Comparison of ENCODE assay signal across 14 cellular contexts in genomic region chr11:120539681-120540369, GRCh38. TPM values are rescaled to one million over a fixed set of nuclear protein-coding genes. Genes with fewer than 3 reads are reported as not detected.
DNase-seq lines count a peak whose midpoint lies in the region; ATAC-seq and TF ChIP-seq lines count a peak whose summit lies in the region.
"Had no signal": no experiment of that assay in that cellular context is flagged by ENCODE, and none has a peak within 500 bp of the region (broad histone marks: within the 10 kb centered on the region; RNA-seq: fewer than 3 reads in every experiment).

No MANE protein-coding gene starts in this region.

- no peaks in the 10 kb centered on the region for H3K4me1 Mint-ChIP-seq in activated naive CD8-positive, alpha-beta T cell treated with anti-CD3 and anti-CD28 coated beads for 36 hours
- peaks cover 0 to 11% of the 10 kb centered on the region in 2 donors for H3K4me1 Mint-ChIP-seq in natural killer cell treated with Interleukin-12 subunit alpha and Interleukin-12 subunit beta and Interleukin-15 and Interleukin-18, amount 100 ng/mL, for 72 hours (ENCODE audit: low read depth in 2 of 2)

- no peaks in the 10 kb centered on the region for H3K36me3 Mint-ChIP-seq in activated naive CD8-positive, alpha-beta T cell treated with anti-CD3 and anti-CD28 coated beads for 36 hours
- H3K36me3 Mint-ChIP-seq in natural killer cell treated with Interleukin-12 subunit alpha and Interleukin-12 subunit beta and Interleukin-15 and Interleukin-18, amount 100 ng/mL, for 72 hours, result no peaks in the 10 kb centered on the region

- ATAC-seq in natural killer cell treated with Interleukin-12 subunit alpha and Interleukin-12 subunit beta and Interleukin-15 and Interleukin-18, amount 100 ng/mL, for 72 hours, result no peak
- ATAC-seq in HG03139 (IDR thresholded peaks at IDR 0.05; ENCODE audit: unreplicated experiment), result no peak

- no peak overlapping the region for H3K4me3 Mint-ChIP-seq in activated naive CD8-positive, alpha-beta T cell treated with anti-CD3 and anti-CD28 coated beads for 36 hours
- H3K4me3 Mint-ChIP-seq in natural killer cell treated with Interleukin-12 subunit alpha and Interleukin-12 subunit beta and Interleukin-15 and Interleukin-18, amount 100 ng/mL, for 72 hours, result no peak overlapping the region

- H3K4me3 ChIP-seq in cardiac fibroblast (replicated peaks in 1 of 2; ENCODE audit: low read depth in 2 of 2, low read length in 2 of 2), result no peak overlapping the region
- H3K4me3 ChIP-seq: SJSA1, tibial artery had no signal

- no peaks in the 10 kb centered on the region for H3K27me3 Mint-ChIP-seq in activated naive CD8-positive, alpha-beta T cell treated with anti-CD3 and anti-CD28 coated beads for 36 hours
- no peaks in the 10 kb centered on the region for H3K27me3 Mint-ChIP-seq in natural killer cell treated with Interleukin-12 subunit alpha and Interleukin-12 subunit beta and Interleukin-15 and Interleukin-18, amount 100 ng/mL, for 72 hours

- TF ChIP-seq CTCF in cardiac fibroblast (IDR thresholded peaks at IDR 0.05; ENCODE audit: low read depth, low read length), result no peak

- DNase-seq in A172 (ENCODE audit: low spot score) (peak; percentile 78), GM04503 (ENCODE audit: low read depth) (peak; percentile 39), NCI-H2171 (lab: John Stamatoyannopoulos, UW) (peak; percentile 81), cardiac fibroblast (ENCODE audit: low read depth in 2 of 2) (peak; percentile 23 to 31), retina (no peak)
- no peak for DNase-seq in activated naive CD8-positive, alpha-beta T cell treated with anti-CD3 and anti-CD28 coated beads for 36 hours
- no peak for DNase-seq in natural killer cell treated with Interleukin-12 subunit alpha and Interleukin-12 subunit beta and Interleukin-15 and Interleukin-18, amount 100 ng/mL, for 72 hours (ENCODE audit: low spot score)
- DNase-seq: activated CD4-positive, alpha-beta T cell treated with anti-CD3 and anti-CD28 coated beads for 1 hour; AML-193; brain microvascular endothelial cell; NCI-H2227 treated with DMSO at 0.1 percent for 48 hours; tibial artery had no signal

- H3K27ac Mint-ChIP-seq in activated naive CD8-positive, alpha-beta T cell treated with anti-CD3 and anti-CD28 coated beads for 36 hours, result no peak overlapping the region
- H3K27ac Mint-ChIP-seq in natural killer cell treated with Interleukin-12 subunit alpha and Interleukin-12 subunit beta and Interleukin-15 and Interleukin-18, amount 100 ng/mL, for 72 hours, result no peak overlapping the region

- peaks cover 1% of the 10 kb centered on the region for H3K9me3 Mint-ChIP-seq in activated naive CD8-positive, alpha-beta T cell treated with anti-CD3 and anti-CD28 coated beads for 36 hours
- H3K9me3 Mint-ChIP-seq in natural killer cell treated with Interleukin-12 subunit alpha and Interleukin-12 subunit beta and Interleukin-15 and Interleukin-18, amount 100 ng/mL, for 72 hours, result no peaks in the 10 kb centered on the region

RNA-seq across cellular contexts. Expression of gene GRIK4, which starts 28.3 kb away (rescaled TPM):
- not detected in 2 replicates for total RNA-seq in A172 (2014; rRNA removed; shearing (Covaris generic))
- total RNA-seq in activated naive CD8-positive, alpha-beta T cell treated with anti-CD3 and anti-CD28 coated beads for 36 hours, result under 1 TPM; 0.40 to 0.43 TPM
- total RNA-seq in natural killer cell treated with Interleukin-12 subunit alpha and Interleukin-12 subunit beta and Interleukin-15 and Interleukin-18, amount 100 ng/mL, for 72 hours, result 1 to 10 TPM; 1.4 to 1.8 TPM
- total RNA-seq: SJSA1 had no signal

Comparison
In these comparisons a context has a peak if more than half of its experiments do, and no peak if none do; other contexts are left out.
1. DNase-seq: peak in A172 (single experiment), GM04503 (single experiment), NCI-H2171 (single experiment) and cardiac fibroblast (2 of 2); none in activated naive CD8-positive, alpha-beta T cell treated with anti-CD3 and anti-CD28 coated beads for 36 hours (single experiment), retina (single experiment) and natural killer cell treated with Interleukin-12 subunit alpha and Interleukin-12 subunit beta and Interleukin-15 and Interleukin-18, amount 100 ng/mL, for 72 hours (single experiment).